In genomic region chr11:75706260-75706729, GRCh38 we compare ENCODE assay signal across 9 cellular contexts. TPM values are rescaled to one million over a fixed set of nuclear protein-coding genes. Genes with fewer than 3 reads are reported as not detected.
DNase-seq lines count a peak whose midpoint lies in the region; ATAC-seq, FAIRE-seq and TF ChIP-seq lines count a peak whose summit lies in the region.
"Had no signal": no experiment of that assay in that cellular context is flagged by ENCODE, and none has a peak within 500 bp of the region (broad histone marks: within the 10 kb centered on the region; RNA-seq: fewer than 3 reads in every experiment).

No MANE protein-coding gene starts in this region.

- H2AK9ac ChIP-seq in IMR-90 (replicated peaks; ENCODE audit: low read depth, low read length, poor library complexity): no peak overlapping the region

- H4K91ac ChIP-seq in IMR-90 (ENCODE audit: insufficient read depth, low read depth, low read length): no peak overlapping the region

- H3K56ac ChIP-seq in IMR-90 (ENCODE audit: extremely low read depth, insufficient read depth, low read length): no peak overlapping the region

- no peak overlapping the region for H3K27ac Mint-ChIP-seq in nephron progenitor cell
- H3K27ac Mint-ChIP-seq in stimulated activated naive B cell treated with anti-CD40 and anti-IgM and Interleukin-4, amounts not matched to agents 10 μg/mL and 1 μg/mL and 100 μg/mL, for 72 hours: peak overlapping the region; percentile 38

- peak; percentile 64 for DNase-seq in IMR-90
- peak; percentile 81 for DNase-seq in PC-3
- DNase-seq in activated T-cell treated with anti-CD3 and anti-CD28 coated beads, Interleukin-2, amount 50 U/mL, for 1 hour: peak; percentile 64
- DNase-seq in fibroblast of lung (ENCODE audit: low read depth in 2 of 2): peak; percentile 58 to 68
- DNase-seq in nephron progenitor cell: peak; percentile 71
- DNase-seq in stimulated activated naive B cell treated with anti-CD40 and anti-IgM and Interleukin-4, amounts not matched to agents 10 μg/mL and 1 μg/mL and 100 μg/mL, for 72 hours: peak; percentile 49

- H3K9me1 ChIP-seq in IMR-90 (ENCODE audit: insufficient read depth, low read length): no peaks in the 10 kb centered on the region

- H3K79me2 ChIP-seq in PC-3 (ENCODE audit: low read length): no peaks in the 10 kb centered on the region
- no peaks in the 10 kb centered on the region for H3K79me2 ChIP-seq in fibroblast of lung (ENCODE audit: control insufficient read depth, insufficient read depth, low read length)

- no peak overlapping the region for H4K8ac ChIP-seq in IMR-90 (ENCODE audit: low read depth in 2 of 2, low read length in 2 of 2)

- H3K27me3 Mint-ChIP-seq in nephron progenitor cell (ENCODE audit: low read depth, poor library complexity): peaks cover 25% of the 10 kb centered on the region
- peaks cover 6 to 11% of the 10 kb centered on the region in 2 donors for H3K27me3 Mint-ChIP-seq in stimulated activated naive B cell treated with anti-CD40 and anti-IgM and Interleukin-4, amounts not matched to agents 10 μg/mL and 1 μg/mL and 100 μg/mL, for 72 hours

- BruUV-seq in IMR-90 (replicated peaks; lab: Mats Ljungman, UMichigan): no TSS peak
- BruUV-seq in PC-3 (replicated peaks; lab: Mats Ljungman, UMichigan): no TSS peak

- H3K18ac ChIP-seq in IMR-90 (ENCODE audit: low read depth, low read length): no peak overlapping the region

- dilution Hi-C loops in IMR-90 (cut with HindIII; ENCODE audit: low sequenced_read_pairs, unreplicated experiment): no loop called here

- H2AK5ac ChIP-seq in IMR-90 (ENCODE audit: low read depth, low read length): no peak overlapping the region

- ATAC-seq in IMR-90 (ENCODE audit: low read depth): peak; percentile 98
- peak; percentile 99 for ATAC-seq in PC-3
- peak; percentile 93 to 95 for ATAC-seq in stimulated activated naive B cell treated with anti-CD40 and anti-IgM and Interleukin-4, amounts not matched to agents 10 μg/mL and 1 μg/mL and 100 μg/mL, for 72 hours (replicated peaks)
- ATAC-seq in GM18867 (IDR thresholded peaks at IDR 0.05; ENCODE audit: unreplicated experiment): no peak

- H3F3A ChIP-seq in PC-3 (ENCODE audit: low read length, unreplicated experiment): no peaks in the 10 kb centered on the region

- peak; percentile 55 for TF ChIP-seq RAD21 in IMR-90 (IDR thresholded peaks at IDR 0.05; ENCODE audit: low read length)

- H3K4me3 Mint-ChIP-seq in nephron progenitor cell: no peak overlapping the region
- H3K4me3 Mint-ChIP-seq in stimulated activated naive B cell treated with anti-CD40 and anti-IgM and Interleukin-4, amounts not matched to agents 10 μg/mL and 1 μg/mL and 100 μg/mL, for 72 hours: peak overlapping the region; percentile 19 to 62

- in situ Hi-C loops in IMR-90 (cut with MboI; ENCODE audit: low sequenced_read_pairs): no loop called here

- H3K9ac ChIP-seq in IMR-90 (ENCODE audit: low read depth, low read length) (no peak overlapping the region), PC-3 (ENCODE audit: low read length) (no peak overlapping the region), fibroblast of lung (ENCODE audit: insufficient read depth, low read length) (no peak overlapping the region)

- POLR2A ChIA-PET in IMR-90 (lab: Charles Lee; ENCODE audit: unreplicated experiment) (no interaction called here), PC-3 (lab: Charles Lee; ENCODE audit: unreplicated experiment) (no interaction called here)

- intact Hi-C loops in IMR-90 (cut with micrococcal nuclease) (loop anchor here (5.0 kb wide), 2 partner anchors 124 to 161 kb away; no protein-coding TSS in a partner anchor), PC-3 (cut with micrococcal nuclease) (loop anchor here (5.0 kb wide), 2 partner anchors 104 to 161 kb away; no protein-coding TSS in a partner anchor)

- H3K79me1 ChIP-seq in IMR-90 (ENCODE audit: low read depth in 1 of 2, low read length in 2 of 2): no peaks in the 10 kb centered on the region

- peak; percentile 75 for TF ChIP-seq CTCF in IMR-90 (conservative IDR thresholded peaks at IDR 0.05; ENCODE audit: low read depth, low read length)
- TF ChIP-seq CTCF in PC-3 (conservative IDR thresholded peaks at IDR 0.05; ENCODE audit: low read depth, low read length): peak; percentile 93
- TF ChIP-seq CTCF in fibroblast of lung (conservative IDR thresholded peaks at IDR 0.05 in 1 of 2, IDR thresholded peaks at IDR 0.05 in 1 of 2; ENCODE audit: low read depth in 1 of 2, low read length in 2 of 2): peak; percentile 75 to 87
- TF ChIP-seq CTCF in nephron progenitor cell (IDR thresholded peaks at IDR 0.05): peak; percentile 91

- H3K9me3 ChIP-seq in IMR-90 (ENCODE audit: control insufficient read depth, insufficient read depth, low read length): no peaks in the 10 kb centered on the region; the same call in 1 of the 2 replicates
- H3K9me3 ChIP-seq in PC-3 (ENCODE audit: low read length): no peaks in the 10 kb centered on the region
- no peaks in the 10 kb centered on the region for H3K9me3 ChIP-seq in fibroblast of lung (ENCODE audit: control insufficient read depth, insufficient read depth, low read depth, low read length)

- H2AFZ ChIP-seq in IMR-90 (replicated peaks; ENCODE audit: low read length, poor library complexity) (peak overlapping the region; percentile 69), PC-3 (ENCODE audit: low read length) (peak overlapping the region; percentile 54; the same call in 1 of the 2 replicates), fibroblast of lung (ENCODE audit: low read length) (no peak overlapping the region)

- H3K4me2 ChIP-seq in IMR-90 (ENCODE audit: low read depth, low read length): peak overlapping the region; percentile 18; the same call in 1 of the 2 replicates
- peak overlapping the region; percentile 30 for H3K4me2 ChIP-seq in PC-3 (ENCODE audit: low read length)
- peak overlapping the region; percentile 45 for H3K4me2 ChIP-seq in fibroblast of lung (ENCODE audit: extremely low read depth, insufficient read depth, low read length)

- H3K36me3 ChIP-seq in IMR-90 (ENCODE audit: control insufficient read depth, insufficient read depth, low read length) (no peaks in the 10 kb centered on the region), PC-3 (ENCODE audit: low read depth, low read length) (no peaks in the 10 kb centered on the region), fibroblast of lung (ENCODE audit: control insufficient read depth, insufficient read depth, low read length) (no peaks in the 10 kb centered on the region)

- H3K27ac ChIP-seq in IMR-90 (ENCODE audit: insufficient read depth, low read length): no peak overlapping the region
- no peak overlapping the region for H3K27ac ChIP-seq in PC-3 (ENCODE audit: low read length)
- no peak overlapping the region for H3K27ac ChIP-seq in fibroblast of lung (ENCODE audit: insufficient read depth, low read length)
- H3K27ac ChIP-seq: epithelial cell of prostate had no signal

- CTCF ChIA-PET in IMR-90 (lab: Yijun Ruan, JAX) (interaction anchor here (0.6 to 1.7 kb wide), 9 partner anchors 8 to 243 kb away, joined by 3 to 4 read pairs (median 3); partner anchors contain the start of gene GDPD5), PC-3 (lab: Charles Lee) (interaction anchor here (0.7 to 1.1 kb wide), 4 partner anchors 16 to 108 kb away, joined by 3 to 6 read pairs (median 4); no protein-coding TSS in a partner anchor)

- 10% methylated on average over 4 of the region's 17 CpGs; no CpG with 5 or more reads in 1 of the 2 experiments for WGBS in IMR-90 (ENCODE audit: extremely low coverage in 2 of 2, insufficient read length in 1 of 2), 2 experiments

- H4K5ac ChIP-seq in IMR-90 (ENCODE audit: low read depth, low read length): no peak overlapping the region

- no peak overlapping the region for H2BK5ac ChIP-seq in IMR-90 (ENCODE audit: low read depth, low read length, poor library complexity, severe bottlenecking)

- no peak overlapping the region for H3K23ac ChIP-seq in IMR-90 (ENCODE audit: low read depth, low read length)

- H3K4ac ChIP-seq in IMR-90 (ENCODE audit: low read depth, low read length): no peak overlapping the region

- no peak overlapping the region for H2BK120ac ChIP-seq in IMR-90 (ENCODE audit: low read depth, low read length)

- H3K4me1 Mint-ChIP-seq in nephron progenitor cell: no peaks in the 10 kb centered on the region
- H3K4me1 Mint-ChIP-seq in stimulated activated naive B cell treated with anti-CD40 and anti-IgM and Interleukin-4, amounts not matched to agents 10 μg/mL and 1 μg/mL and 100 μg/mL, for 72 hours: peaks cover 13 to 16% of the 10 kb centered on the region in 2 donors

- no peaks in the 10 kb centered on the region for H3K9me2 ChIP-seq in PC-3 (replicated peaks; ENCODE audit: low read length)

- no peak overlapping the region for H2BK20ac ChIP-seq in IMR-90 (ENCODE audit: low read depth, low read length)

- H3K14ac ChIP-seq in IMR-90 (replicated peaks; ENCODE audit: low read depth, low read length): no peak overlapping the region

- peaks cover 9% of the 10 kb centered on the region for H3K27me3 ChIP-seq in IMR-90 (ENCODE audit: control insufficient read depth, insufficient read depth, low read length)
- H3K27me3 ChIP-seq in PC-3 (ENCODE audit: low read length): no peaks in the 10 kb centered on the region
- no peaks in the 10 kb centered on the region for H3K27me3 ChIP-seq in fibroblast of lung (ENCODE audit: control insufficient read depth, insufficient read depth, low read length)

- H2BK15ac ChIP-seq in IMR-90 (ENCODE audit: low read depth, low read length): no peak overlapping the region

- no peak overlapping the region for H3K4me3 ChIP-seq in IMR-90 (ENCODE audit: insufficient read depth, low read depth, low read length)
- H3K4me3 ChIP-seq in PC-3 (ENCODE audit: low read length): no peak overlapping the region
- H3K4me3 ChIP-seq in fibroblast of lung (replicated peaks in 1 of 4; ENCODE audit: control extremely low read depth in 1 of 4, insufficient read depth in 1 of 4, low read depth in 3 of 4, low read length in 4 of 4): no peak overlapping the region

- H4K20me1 ChIP-seq in IMR-90 (ENCODE audit: insufficient read depth, low read length) (no peaks in the 10 kb centered on the region), PC-3 (ENCODE audit: low read length) (no peaks in the 10 kb centered on the region), fibroblast of lung (ENCODE audit: control insufficient read depth, extremely low read depth, insufficient read depth, low read length) (no peaks in the 10 kb centered on the region)

- H3K4me1 ChIP-seq in IMR-90 (ENCODE audit: control insufficient read depth, insufficient read depth, low read length) (no peaks in the 10 kb centered on the region), PC-3 (ENCODE audit: insufficient read depth, low read length) (no peaks in the 10 kb centered on the region), fibroblast of lung (ENCODE audit: control insufficient read depth, extremely low read depth, insufficient read depth, low read length) (no peaks in the 10 kb centered on the region)

- no peak for TF ChIP-seq POLR2A in IMR-90 (IDR thresholded peaks at IDR 0.05; ENCODE audit: low read depth, low read length)

- FAIRE-seq in G401.6 (lab: Jason Lieb, UNC): peak; percentile 6

- peaks cover 19% of the 10 kb centered on the region for H3K9me3 Mint-ChIP-seq in nephron progenitor cell
- no peaks in the 10 kb centered on the region for H3K9me3 Mint-ChIP-seq in stimulated activated naive B cell treated with anti-CD40 and anti-IgM and Interleukin-4, amounts not matched to agents 10 μg/mL and 1 μg/mL and 100 μg/mL, for 72 hours

- H3K36me3 Mint-ChIP-seq in nephron progenitor cell (ENCODE audit: low read depth): no peaks in the 10 kb centered on the region
- no peaks in the 10 kb centered on the region for H3K36me3 Mint-ChIP-seq in stimulated activated naive B cell treated with anti-CD40 and anti-IgM and Interleukin-4, amounts not matched to agents 10 μg/mL and 1 μg/mL and 100 μg/mL, for 72 hours

RNA-seq across cellular contexts. Expression of gene MOGAT2, which starts 11.3 kb away (rescaled TPM):
- total RNA-seq in IMR-90 (2012; rRNA removed) (not detected in 2 replicates), PC-3 (2014; rRNA removed) (not detected in 2 replicates), fibroblast of lung (not detected in 2 replicates)
- polyA plus RNA-seq in IMR-90 (2012; rRNA removed) (not detected in 2 replicates), fibroblast of lung (not detected in 2 replicates)
- polyA plus RNA-seq in IMR-90 (2012; cell fraction: cytosol; rRNA removed): not detected in 2 replicates
- polyA plus RNA-seq in IMR-90 (2012; cell fraction: nucleus; rRNA removed; ENCODE audit: low replicate concordance): not detected in 2 replicates
- not detected in 2 replicates for polyA plus RNA-seq in fibroblast of lung (2012)
- not detected in 2 replicates for polyA minus RNA-seq in fibroblast of lung (ENCODE audit: low replicate concordance)

RNA-seq across cellular contexts. Expression of gene MAP6, which starts 37.5 kb away (rescaled TPM):
- total RNA-seq in IMR-90 (2012; rRNA removed): 2.5 and 3.0 TPM in 2 replicates
- 3.1 and 3.4 TPM in 2 replicates for polyA plus RNA-seq in IMR-90 (2012; rRNA removed)
- polyA plus RNA-seq in IMR-90 (2012; cell fraction: cytosol; rRNA removed): 1.6 and 1.9 TPM in 2 replicates
- polyA plus RNA-seq in IMR-90 (2012; cell fraction: nucleus; rRNA removed; ENCODE audit: low replicate concordance): 6.3 and 12.8 TPM in 2 replicates
- total RNA-seq in PC-3 (2014; rRNA removed): 0.47 and 1.3 TPM in 2 replicates
- total RNA-seq in fibroblast of lung: 0.17 and 0.26 TPM in 2 replicates
- polyA plus RNA-seq in fibroblast of lung: 1.0 and 1.2 TPM in 2 replicates
- polyA plus RNA-seq in fibroblast of lung (2012): 0.91 and 1.0 TPM in 2 replicates
- polyA minus RNA-seq in fibroblast of lung (ENCODE audit: low replicate concordance): 0.48 TPM in 1 of 2 replicates, not detected in the other
